In genomic region chr9:126463426-126463825, GRCh38 we compare ENCODE assay signal across 30 cellular contexts.
"Had no signal": no experiment of that assay in that cellular context is flagged by ENCODE, and none has a peak within 500 bp of the region (broad histone marks: within the 10 kb centered on the region; RNA-seq: fewer than 3 reads in every experiment).

No MANE protein-coding gene starts in this region.

- H3K36me3 Mint-ChIP-seq: activated CD4-positive, alpha-beta memory T cell treated with anti-CD3 and anti-CD28 coated beads for 36 hours; activated naive CD4-positive, alpha-beta T cell treated with anti-CD3 and anti-CD28 coated beads, Interleukin-2, amount 10 ng/mL, durations not matched to agents 7 days and 5 days; T-cell had no signal

- H3K27ac Mint-ChIP-seq: activated CD4-positive, alpha-beta memory T cell treated with anti-CD3 and anti-CD28 coated beads for 36 hours; activated CD4-positive, alpha-beta T cell treated with anti-CD3 and anti-CD28 coated beads for 36 hours; activated CD4-positive, alpha-beta T cell treated with anti-CD3 and anti-CD28 coated beads, Interleukin-2, amount 10 ng/mL, durations not matched to agents 24 days and 14 days; activated naive CD4-positive, alpha-beta T cell treated with anti-CD3 and anti-CD28 coated beads, Interleukin-2, amount 50 U/mL, for 72 hours; activated T-cell treated with anti-CD3 and anti-CD28 coated beads, Interleukin-2, amount 50 U/mL, for 72 hours; dendritic cell treated with granulocyte-macrophage colony-stimulating factor and Interleukin-4, amounts not matched to agents 40 ng/mL and 50 ng/mL, for 4 days; T-helper 1 cell treated with Interleukin-12 subunit alpha and Interleukin-12 subunit beta and Interleukin-4 antibody, amounts not matched to agents 30 μg/mL and 1 μg/mL, for 36 hours; T-helper 2 cell treated with Interferon-gamma antibody and Interleukin-4, amounts not matched to agents 5 μg/mL and 100 μg/mL, for 36 hours had no signal

- DNase-seq: activated CD4-positive, alpha-beta memory T cell treated with anti-CD3 and anti-CD28 coated beads for 36 hours; activated CD4-positive, alpha-beta T cell treated with anti-CD3 and anti-CD28 coated beads for 36 hours; activated CD4-positive, alpha-beta T cell treated with anti-CD3 and anti-CD28 coated beads, Interleukin-2, amount 10 ng/mL, durations not matched to agents 24 days and 14 days; activated CD4-positive, CD25-positive, alpha-beta regulatory T cell; activated CD4-positive, CD25-positive, alpha-beta regulatory T cell treated with anti-CD3 and anti-CD28 coated beads, Interleukin-2, amount 50 U/mL, for 72 hours; activated CD8-positive, alpha-beta memory T cell treated with anti-CD3 and anti-CD28 coated beads for 24 hours; activated gamma-delta T cell; activated naive CD4-positive, alpha-beta T cell; activated naive CD4-positive, alpha-beta T cell treated with anti-CD3 and anti-CD28 coated beads, Interleukin-2, amount 10 ng/mL, durations not matched to agents 7 days and 5 days; activated T-cell treated with anti-CD3 and anti-CD28 coated beads, Interleukin-2, amount 50 U/mL, for 72 hours; brain microvascular endothelial cell; colonic mucosa; effector memory CD4-positive, alpha-beta T cell; erythroblast; foreskin keratinocyte; gastrocnemius medialis; glutamatergic neuron; hypothalamus; T-cell; T1000; WERI-Rb-1 had no signal

- H3K27ac ChIP-seq: brain microvascular endothelial cell, colonic mucosa, esophagus muscularis mucosa, foreskin keratinocyte, gastrocnemius medialis, heart left ventricle, WERI-Rb-1 had no signal

- H3K4me3 Mint-ChIP-seq: activated CD4-positive, alpha-beta memory T cell treated with anti-CD3 and anti-CD28 coated beads for 36 hours; activated CD4-positive, alpha-beta T cell treated with anti-CD3 and anti-CD28 coated beads for 36 hours; activated CD4-positive, alpha-beta T cell treated with anti-CD3 and anti-CD28 coated beads, Interleukin-2, amount 10 ng/mL, durations not matched to agents 24 days and 14 days; activated naive CD4-positive, alpha-beta T cell treated with anti-CD3 and anti-CD28 coated beads, Interleukin-2, amount 10 ng/mL, durations not matched to agents 7 days and 5 days; activated naive CD8-positive, alpha-beta T cell treated with anti-CD3 and anti-CD28 coated beads, Interleukin-2, amount 10 ng/mL, durations not matched to agents 7 days and 5 days; activated T-cell treated with anti-CD3 and anti-CD28 coated beads, Interleukin-2, amount 50 U/mL, for 72 hours; dendritic cell treated with granulocyte-macrophage colony-stimulating factor and Interleukin-4, amounts not matched to agents 40 ng/mL and 50 ng/mL, for 4 days; T-cell; T-helper 1 cell treated with Interleukin-12 subunit alpha and Interleukin-12 subunit beta and Interleukin-4 antibody, amounts not matched to agents 30 μg/mL and 1 μg/mL, for 36 hours; T-helper 2 cell treated with Interferon-gamma antibody and Interleukin-4, amounts not matched to agents 5 μg/mL and 100 μg/mL, for 36 hours had no signal

- H3K4me1 ChIP-seq: colonic mucosa, foreskin keratinocyte, gastrocnemius medialis had no signal

- H3K36me3 ChIP-seq: brain microvascular endothelial cell, colonic mucosa, gastrocnemius medialis had no signal

- H3K9me3 ChIP-seq: colonic mucosa, esophagus muscularis mucosa, gastrocnemius medialis, heart left ventricle had no signal

- FAIRE-seq: astrocyte had no signal

- H3K4me3 ChIP-seq: colonic mucosa, dorsolateral prefrontal cortex, esophagus muscularis mucosa, gastrocnemius medialis, heart left ventricle had no signal

- H3K27me3 ChIP-seq: brain microvascular endothelial cell, colonic mucosa, dorsolateral prefrontal cortex, esophagus muscularis mucosa, foreskin keratinocyte, gastrocnemius medialis, heart left ventricle had no signal

- ATAC-seq: activated CD4-positive, alpha-beta T cell treated with anti-CD3 and anti-CD28 coated beads for 36 hours; activated naive CD4-positive, alpha-beta T cell treated with anti-CD3 and anti-CD28 coated beads, Interleukin-2, amount 50 U/mL, for 72 hours; activated T-cell treated with anti-CD3 and anti-CD28 coated beads, Interleukin-2, amount 50 U/mL, for 72 hours; foreskin keratinocyte; gastrocnemius medialis; heart left ventricle; T-cell had no signal

- H3K9me3 Mint-ChIP-seq: activated CD4-positive, alpha-beta memory T cell treated with anti-CD3 and anti-CD28 coated beads for 36 hours; activated CD4-positive, alpha-beta T cell treated with anti-CD3 and anti-CD28 coated beads, Interleukin-2, amount 10 ng/mL, durations not matched to agents 24 days and 14 days; activated naive CD4-positive, alpha-beta T cell treated with anti-CD3 and anti-CD28 coated beads, Interleukin-2, amount 10 ng/mL, durations not matched to agents 7 days and 5 days; activated naive CD4-positive, alpha-beta T cell treated with anti-CD3 and anti-CD28 coated beads, Interleukin-2, amount 50 U/mL, for 72 hours; activated T-cell treated with anti-CD3 and anti-CD28 coated beads, Interleukin-2, amount 50 U/mL, for 72 hours; dendritic cell treated with granulocyte-macrophage colony-stimulating factor and Interleukin-4, amounts not matched to agents 40 ng/mL and 50 ng/mL, for 4 days; T-cell; T-helper 1 cell treated with Interleukin-12 subunit alpha and Interleukin-12 subunit beta and Interleukin-4 antibody, amounts not matched to agents 30 μg/mL and 1 μg/mL, for 36 hours; T-helper 2 cell treated with Interferon-gamma antibody and Interleukin-4, amounts not matched to agents 5 μg/mL and 100 μg/mL, for 36 hours had no signal

- H3K27me3 Mint-ChIP-seq: activated CD4-positive, alpha-beta T cell treated with anti-CD3 and anti-CD28 coated beads for 36 hours; activated naive CD8-positive, alpha-beta T cell treated with anti-CD3 and anti-CD28 coated beads, Interleukin-2, amount 10 ng/mL, durations not matched to agents 7 days and 5 days; T-cell had no signal
